ENCODE assay signal across 1 cellular context in genomic region chr16:88339926-88340754, GRCh38.
TF ChIP-seq lines count a peak whose summit lies in the region.

No MANE protein-coding gene starts in this region.

TF ChIP-seq in GM23338, 12 proteins besides CTCF, POLR2A, EP300 and RAD21 (continued from another document):
- TF ChIP-seq, protein P1, sequence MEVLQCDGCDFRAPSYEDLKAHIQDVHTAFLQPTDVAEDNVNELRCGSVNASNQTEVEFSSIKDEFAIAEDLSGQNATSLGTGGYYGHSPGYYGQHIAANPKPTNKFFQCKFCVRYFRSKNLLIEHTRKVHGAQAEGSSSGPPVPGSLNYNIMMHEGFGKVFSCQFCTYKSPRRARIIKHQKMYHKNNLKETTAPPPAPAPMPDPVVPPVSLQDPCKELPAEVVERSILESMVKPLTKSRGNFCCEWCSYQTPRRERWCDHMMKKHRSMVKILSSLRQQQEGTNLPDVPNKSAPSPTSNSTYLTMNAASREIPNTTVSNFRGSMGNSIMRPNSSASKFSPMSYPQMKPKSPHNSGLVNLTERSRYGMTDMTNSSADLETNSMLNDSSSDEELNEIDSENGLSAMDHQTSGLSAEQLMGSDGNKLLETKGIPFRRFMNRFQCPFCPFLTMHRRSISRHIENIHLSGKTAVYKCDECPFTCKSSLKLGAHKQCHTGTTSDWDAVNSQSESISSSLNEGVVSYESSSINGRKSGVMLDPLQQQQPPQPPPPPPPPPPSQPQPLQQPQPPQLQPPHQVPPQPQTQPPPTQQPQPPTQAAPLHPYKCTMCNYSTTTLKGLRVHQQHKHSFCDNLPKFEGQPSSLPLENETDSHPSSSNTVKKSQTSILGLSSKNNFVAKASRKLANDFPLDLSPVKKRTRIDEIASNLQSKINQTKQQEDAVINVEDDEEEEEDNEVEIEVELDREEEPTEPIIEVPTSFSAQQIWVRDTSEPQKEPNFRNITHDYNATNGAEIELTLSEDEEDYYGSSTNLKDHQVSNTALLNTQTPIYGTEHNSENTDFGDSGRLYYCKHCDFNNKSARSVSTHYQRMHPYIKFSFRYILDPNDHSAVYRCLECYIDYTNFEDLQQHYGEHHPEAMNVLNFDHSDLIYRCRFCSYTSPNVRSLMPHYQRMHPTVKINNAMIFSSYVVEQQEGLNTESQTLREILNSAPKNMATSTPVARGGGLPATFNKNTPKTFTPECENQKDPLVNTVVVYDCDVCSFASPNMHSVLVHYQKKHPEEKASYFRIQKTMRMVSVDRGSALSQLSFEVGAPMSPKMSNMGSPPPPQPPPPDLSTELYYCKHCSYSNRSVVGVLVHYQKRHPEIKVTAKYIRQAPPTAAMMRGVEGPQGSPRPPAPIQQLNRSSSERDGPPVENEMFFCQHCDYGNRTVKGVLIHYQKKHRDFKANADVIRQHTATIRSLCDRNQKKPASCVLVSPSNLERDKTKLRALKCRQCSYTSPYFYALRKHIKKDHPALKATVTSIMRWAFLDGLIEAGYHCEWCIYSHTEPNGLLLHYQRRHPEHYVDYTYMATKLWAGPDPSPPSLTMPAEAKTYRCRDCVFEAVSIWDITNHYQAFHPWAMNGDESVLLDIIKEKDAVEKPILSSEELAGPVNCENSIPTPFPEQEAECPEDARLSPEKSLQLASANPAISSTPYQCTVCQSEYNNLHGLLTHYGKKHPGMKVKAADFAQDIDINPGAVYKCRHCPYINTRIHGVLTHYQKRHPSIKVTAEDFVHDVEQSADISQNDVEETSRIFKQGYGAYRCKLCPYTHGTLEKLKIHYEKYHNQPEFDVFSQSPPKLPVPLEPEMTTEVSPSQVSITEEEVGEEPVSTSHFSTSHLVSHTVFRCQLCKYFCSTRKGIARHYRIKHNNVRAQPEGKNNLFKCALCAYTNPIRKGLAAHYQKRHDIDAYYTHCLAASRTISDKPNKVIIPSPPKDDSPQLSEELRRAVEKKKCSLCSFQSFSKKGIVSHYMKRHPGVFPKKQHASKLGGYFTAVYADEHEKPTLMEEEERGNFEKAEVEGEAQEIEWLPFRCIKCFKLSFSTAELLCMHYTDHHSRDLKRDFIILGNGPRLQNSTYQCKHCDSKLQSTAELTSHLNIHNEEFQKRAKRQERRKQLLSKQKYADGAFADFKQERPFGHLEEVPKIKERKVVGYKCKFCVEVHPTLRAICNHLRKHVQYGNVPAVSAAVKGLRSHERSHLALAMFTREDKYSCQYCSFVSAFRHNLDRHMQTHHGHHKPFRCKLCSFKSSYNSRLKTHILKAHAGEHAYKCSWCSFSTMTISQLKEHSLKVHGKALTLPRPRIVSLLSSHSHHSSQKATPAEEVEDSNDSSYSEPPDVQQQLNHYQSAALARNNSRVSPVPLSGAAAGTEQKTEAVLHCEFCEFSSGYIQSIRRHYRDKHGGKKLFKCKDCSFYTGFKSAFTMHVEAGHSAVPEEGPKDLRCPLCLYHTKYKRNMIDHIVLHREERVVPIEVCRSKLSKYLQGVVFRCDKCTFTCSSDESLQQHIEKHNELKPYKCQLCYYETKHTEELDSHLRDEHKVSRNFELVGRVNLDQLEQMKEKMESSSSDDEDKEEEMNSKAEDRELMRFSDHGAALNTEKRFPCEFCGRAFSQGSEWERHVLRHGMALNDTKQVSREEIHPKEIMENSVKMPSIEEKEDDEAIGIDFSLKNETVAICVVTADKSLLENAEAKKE (CRISPR knock-in tag; IDR thresholded peaks at IDR 0.05), result no peak
